ENCODE assay signal across 18 cellular contexts in genomic region chr17:66287911-66288310, GRCh38. TPM values are rescaled to one million over a fixed set of nuclear protein-coding genes. Genes with fewer than 3 reads are reported as not detected.
"Had no signal": no experiment of that assay in that cellular context is flagged by ENCODE, and none has a peak within 500 bp of the region (broad histone marks: within the 10 kb centered on the region; RNA-seq: fewer than 3 reads in every experiment).

No MANE protein-coding gene starts in this region.

- ATAC-seq: gastroesophageal sphincter; stimulated activated naive CD8-positive, alpha-beta T cell treated with anti-CD3 and anti-CD28 coated beads, Interleukin-15, amount 100 ng/mL, for 72 hours had no signal

- H3K4me3 Mint-ChIP-seq: activated naive CD4-positive, alpha-beta T cell treated with anti-CD3 and anti-CD28 coated beads for 36 hours; nephron progenitor cell; stimulated activated naive CD8-positive, alpha-beta T cell treated with anti-CD3 and anti-CD28 coated beads, Interleukin-15, amount 100 ng/mL, for 72 hours had no signal

- H3K4me3 ChIP-seq: coronary artery, gastroesophageal sphincter, testis had no signal

- H3K4me1 ChIP-seq: gastroesophageal sphincter, testis had no signal

- H3K27me3 Mint-ChIP-seq: stimulated activated naive CD8-positive, alpha-beta T cell treated with anti-CD3 and anti-CD28 coated beads, Interleukin-15, amount 100 ng/mL, for 72 hours had no signal

- DNase-seq: activated CD4-positive, alpha-beta T cell treated with anti-CD3 and anti-CD28 coated beads for 48 hours; activated naive CD4-positive, alpha-beta T cell treated with anti-CD3 and anti-CD28 coated beads for 36 hours; caudate nucleus; effector CD8-positive, alpha-beta T cell; hippocampal formation; mammary epithelial cell; nephron progenitor cell; stimulated activated CD4-positive, alpha-beta T cell treated with anti-CD3 and anti-CD28 coated beads, Interleukin-15, amount 100 ng/mL, for 24 hours; stimulated activated CD4-positive, alpha-beta T cell treated with anti-CD3 and anti-CD28 coated beads, Interleukin-4, amount 100 ng/mL, for 24 hours; stimulated activated naive CD8-positive, alpha-beta T cell treated with anti-CD3 and anti-CD28 coated beads, Interleukin-15, amount 100 ng/mL, for 72 hours; testis had no signal

- H3K27ac ChIP-seq: coronary artery, gastroesophageal sphincter, testis had no signal

- H3K9me3 Mint-ChIP-seq: activated naive CD4-positive, alpha-beta T cell treated with anti-CD3 and anti-CD28 coated beads for 36 hours; nephron progenitor cell had no signal

- H3K36me3 ChIP-seq: gastroesophageal sphincter had no signal

- H3K9me3 ChIP-seq: gastroesophageal sphincter, testis had no signal

- H3K27ac Mint-ChIP-seq: activated naive CD4-positive, alpha-beta T cell treated with anti-CD3 and anti-CD28 coated beads for 36 hours; nephron progenitor cell had no signal

- H3K27me3 ChIP-seq: gastroesophageal sphincter, testis had no signal

RNA-seq across cellular contexts. Expression of gene APOH, which starts 58.7 kb away (rescaled TPM):
- total RNA-seq: activated naive CD4-positive, alpha-beta T cell treated with anti-CD3 and anti-CD28 coated beads for 36 hours; gastroesophageal sphincter; mammary epithelial cell; mononuclear cell; osteocyte; pulmonary artery endothelial cell; T-helper 1 cell treated with Interleukin-12 subunit alpha and Interleukin-12 subunit beta and Interleukin-4 antibody, amounts not matched to agents 30 ng/mL and 1 ng/mL, for 36 hours; urinary bladder had no signal
- polyA plus RNA-seq: mammary epithelial cell had no signal
